In genomic region chr17:81239714-81240555, GRCh38 we compare ENCODE assay signal across 8 cellular contexts. TPM values are rescaled to one million over a fixed set of nuclear protein-coding genes. Genes with fewer than 3 reads are reported as not detected.
DNase-seq lines count a peak whose midpoint lies in the region; ATAC-seq and TF ChIP-seq lines count a peak whose summit lies in the region.

No MANE protein-coding gene starts in this region.

- DNase-seq in AG10803 (ENCODE audit: low read depth) (peak; percentile 33), HCT116 (ENCODE audit: low read depth, low spot score) (no peak), neural crest cell (ENCODE audit: low read depth, low spot score) (no peak), aorta (no peak)
- peak; percentile 29 to 33 for DNase-seq in activated CD4-positive, alpha-beta T cell treated with anti-CD3 and anti-CD28 coated beads for 24 hours (ENCODE audit: low read depth in 2 of 2)

- H3K27me3 ChIP-seq in HCT116 (ENCODE audit: insufficient read depth, low read length) (no peaks in the 10 kb centered on the region), endocrine pancreas (ENCODE audit: control insufficient read depth, insufficient read depth, low read length) (no peaks in the 10 kb centered on the region), aorta (ENCODE audit: control insufficient read depth in 1 of 2, insufficient read depth in 2 of 2, low read length in 1 of 2) (no peaks in the 10 kb centered on the region)

- H3K36me3 Mint-ChIP-seq in neural crest cell (ENCODE audit: low read depth), result no peaks in the 10 kb centered on the region

- H3K4me3 Mint-ChIP-seq in neural crest cell, result peak overlapping the region; percentile 96

- H3K4me2 ChIP-seq in HCT116 (ENCODE audit: low read length), result peak overlapping the region; percentile 99

- H3K9me3 Mint-ChIP-seq in neural crest cell, result no peaks in the 10 kb centered on the region

- H3K4me3 ChIP-seq in AG10803 (ENCODE audit: low read length), result peak overlapping the region; percentile 80
- H3K4me3 ChIP-seq in HCT116 (replicated peaks in 1 of 2; ENCODE audit: low read depth in 1 of 2, low read length in 2 of 2), result peak overlapping the region; percentile 94 to 100
- H3K4me3 ChIP-seq in endocrine pancreas (ENCODE audit: control insufficient read depth, insufficient read depth, low read length), result peak overlapping the region; percentile 4
- H3K4me3 ChIP-seq in aorta (ENCODE audit: low read length in 2 of 2), result peak overlapping the region; percentile 67 to 69

- H3K27ac ChIP-seq in HCT116 (ENCODE audit: low read depth, low read length) (peak overlapping the region; percentile 86), aorta (ENCODE audit: low read depth in 1 of 2, low read length in 2 of 2) (peak overlapping the region in 1 of 2 donors; percentile 54)

- peaks cover 6% of the 10 kb centered on the region for H3K27me3 Mint-ChIP-seq in neural crest cell (ENCODE audit: low read depth)

- no peak for TF ChIP-seq POLR2A in HCT116 (IDR thresholded peaks at IDR 0.05; ENCODE audit: borderline replicate concordance, extremely low read depth, insufficient read depth, insufficient read length)

- no peak for TF ChIP-seq RAD21 in HCT116 (IDR thresholded peaks at IDR 0.05; ENCODE audit: low read depth)

- TF ChIP-seq CTCF in AG10803 (conservative IDR thresholded peaks at IDR 0.05; ENCODE audit: low read length) (no peak), HCT116 (IDR thresholded peaks at IDR 0.05 in 2 of 3, conservative IDR thresholded peaks at IDR 0.05 in 1 of 3; ENCODE audit: borderline replicate concordance in 1 of 3, insufficient read depth in 1 of 3, low read depth in 2 of 3, low read length in 2 of 3) (no peak), neural crest cell (conservative IDR thresholded peaks at IDR 0.05) (no peak)

- BruUV-seq in HCT116 (replicated peaks; lab: Mats Ljungman, UMichigan), result no TSS peak

- POLR2A ChIA-PET in HCT116 (lab: Charles Lee), result interaction anchor here (0.9 to 1.5 kb wide), 6 partner anchors 15 to 278 kb away, joined by 4 to 9 read pairs (median 5); partner anchors contain the start of genes CEP131 and CHMP6

- no peaks in the 10 kb centered on the region for H4K20me1 ChIP-seq in HCT116 (ENCODE audit: insufficient read depth)

- peaks cover 31% of the 10 kb centered on the region for H3K4me1 Mint-ChIP-seq in neural crest cell

- intact Hi-C loops in HCT116 (cut with micrococcal nuclease) (loop anchor here (1.0 kb wide), 1 partner anchor 17 kb away; no protein-coding TSS in a partner anchor), aorta (cut with DNase I) (loop anchor here in 1 of 2 donors (1.0 to 2.0 kb wide), 2 partner anchors 17 to 98 kb away; partner anchors contain the start of gene CEP131)

- WGBS in aorta, 2 donors, result 15 to 17% methylated on average over 36 to 37 of the region's 37 CpGs

- peaks cover 12 to 35% of the 10 kb centered on the region in 2 experiments; a peak in 3 of 4 replicates for H3K4me1 ChIP-seq in HCT116 (ENCODE audit: control insufficient read depth in 1 of 2, insufficient read depth in 2 of 2, low read length in 2 of 2)
- H3K4me1 ChIP-seq in endocrine pancreas (ENCODE audit: control insufficient read depth, insufficient read depth, low read length), result no peaks in the 10 kb centered on the region
- H3K4me1 ChIP-seq in aorta (ENCODE audit: control insufficient read depth in 1 of 2, insufficient read depth in 2 of 2, low read length in 2 of 2), result no peaks in the 10 kb centered on the region

- H3K9me3 ChIP-seq in HCT116 (ENCODE audit: control insufficient read depth in 1 of 2, insufficient read depth in 1 of 2, low read depth in 1 of 2, low read length in 2 of 2) (no peaks in the 10 kb centered on the region), endocrine pancreas (ENCODE audit: control insufficient read depth, low read length) (no peaks in the 10 kb centered on the region), aorta (ENCODE audit: control insufficient read depth, low read length) (no peaks in the 10 kb centered on the region)

- peak overlapping the region; percentile 98 for H3K27ac Mint-ChIP-seq in neural crest cell (ENCODE audit: unreplicated experiment)

- peaks cover 50% of the 10 kb centered on the region for H3K79me2 ChIP-seq in HCT116 (ENCODE audit: insufficient read depth, low read length)

- CTCF ChIA-PET in HCT116 (lab: Charles Lee), result interaction anchor here (0.9 to 2.1 kb wide), 5 partner anchors 17 to 251 kb away, joined by 3 to 11 read pairs (median 5); partner anchors contain the start of gene CEP131

- ATAC-seq in HCT116 (no peak), aorta (ENCODE audit: low FRiP score) (no peak), HG02759 (IDR thresholded peaks at IDR 0.05; ENCODE audit: unreplicated experiment) (no peak), HG03025 (IDR thresholded peaks at IDR 0.05; ENCODE audit: low FRiP score, unreplicated experiment) (no peak)

- H2AFZ ChIP-seq in HCT116 (ENCODE audit: low read depth, low read length, poor library complexity, severe bottlenecking), result no peak overlapping the region

- H3K36me3 ChIP-seq in HCT116 (ENCODE audit: control insufficient read depth in 1 of 2, insufficient read depth in 2 of 2, low read length in 2 of 2) (peaks cover 0 to 10% of the 10 kb centered on the region in 2 experiments; a peak in 1 of 4 replicates), endocrine pancreas (ENCODE audit: control insufficient read depth, insufficient read depth, low read length) (no peaks in the 10 kb centered on the region), aorta (ENCODE audit: control insufficient read depth in 1 of 2, insufficient read depth in 2 of 2, low read length in 1 of 2) (no peaks in the 10 kb centered on the region)

- no peaks in the 10 kb centered on the region for H3K9me2 ChIP-seq in HCT116 (ENCODE audit: insufficient read depth)

- H3K9ac ChIP-seq in HCT116 (ENCODE audit: low read length) (peak overlapping the region; percentile 98), endocrine pancreas (ENCODE audit: control insufficient read depth, insufficient read depth, low read length) (no peak overlapping the region)

- RAD21 ChIA-PET in HCT116 (lab: Charles Lee; ENCODE audit: low non-redundant PET in 1 of 2, low total read pairs in 2 of 2, uncharacterized antibody in 2 of 2, unreplicated experiment in 2 of 2), result no interaction called here

TF ChIP-seq in HCT116, 20 proteins besides CTCF, POLR2A, EP300 and RAD21:
- TF ChIP-seq MAX (IDR thresholded peaks at IDR 0.05) (no peak; the same call in 1 of the 2 replicates), ZFX (IDR thresholded peaks at IDR 0.05) (peak; percentile 77; the same call in 1 of the 2 replicates)
TF ChIP-seq in HCT116: peak in this region for 1.

RNA-seq across cellular contexts. Expression of gene NDUFAF8, which starts 0.8 kb away (rescaled TPM):
- total RNA-seq in HCT116 (2021; ENCODE audit: unreplicated experiment), result 102 TPM
- 193 and 202 TPM in 2 replicates for polyA plus RNA-seq in HCT116 (2012)
- 54.5 and 68.2 TPM in 2 replicates for total RNA-seq in neural crest cell
- 10 to 100 TPM; 20.2 to 27.4 TPM for total RNA-seq in aorta
- 10 to 100 TPM; 26.5 to 46.5 TPM for polyA plus RNA-seq in aorta

RNA-seq across cellular contexts. Expression of gene TEPSIN, which starts 1.1 kb away (rescaled TPM):
- 50.6 TPM for total RNA-seq in HCT116 (2021; ENCODE audit: unreplicated experiment)
- polyA plus RNA-seq in HCT116 (2012), result 24.0 and 26.4 TPM in 2 replicates
- 36.9 and 40.4 TPM in 2 replicates for total RNA-seq in neural crest cell
- total RNA-seq in aorta, result 10 to 100 TPM; 25.6 to 44.4 TPM
- polyA plus RNA-seq in aorta, result 10 to 100 TPM in 1 of 2 donors, 1 to 10 TPM in 1; 5.6 to 79.0 TPM

RNA-seq across cellular contexts. Expression of gene CEP131, which starts 17.2 kb away (rescaled TPM):
- total RNA-seq in HCT116 (2021; ENCODE audit: unreplicated experiment), result 30.2 TPM
- polyA plus RNA-seq in HCT116 (2012), result 28.5 and 28.9 TPM in 2 replicates
- total RNA-seq in neural crest cell, result 40.7 and 42.5 TPM in 2 replicates
- 10 to 100 TPM in 1 of 2 donors, 1 to 10 TPM in 1; 6.7 to 11.3 TPM for total RNA-seq in aorta
- 10 to 100 TPM in 1 of 2 donors, 1 to 10 TPM in 1; 5.0 to 86.6 TPM for polyA plus RNA-seq in aorta

RNA-seq across cellular contexts. Expression of gene SLC38A10, which starts 55.2 kb away (rescaled TPM):
- total RNA-seq in HCT116 (2021; ENCODE audit: unreplicated experiment) (109 TPM), neural crest cell (59.6 and 63.3 TPM in 2 replicates), aorta (10 to 100 TPM; 61.9 to 79.6 TPM)
- polyA plus RNA-seq in HCT116 (2012), result 75.0 and 96.2 TPM in 2 replicates
- polyA plus RNA-seq in aorta, result 100 to 1,000 TPM in 1 of 2 donors, 10 to 100 TPM in 1; 22.3 to 118 TPM

Comparison
In these comparisons a context has a peak if more than half of its experiments do, and no peak if none do; other contexts are left out.
1. DNase-seq: peak in AG10803 (single experiment) and activated CD4-positive, alpha-beta T cell treated with anti-CD3 and anti-CD28 coated beads for 24 hours (2 of 2); none in HCT116 (single experiment), neural crest cell (single experiment) and aorta (0 of 2).
2. H3K4me3 ChIP-seq: peak in every context shown above with its lines; median percentile 97 in HCT116; 80 in AG10803; 68 in aorta; 4 in endocrine pancreas.